In genomic region chr9:132994410-132995120, GRCh38 we compare ENCODE assay signal across 10 cellular contexts. TPM values are rescaled to one million over a fixed set of nuclear protein-coding genes. Genes with fewer than 3 reads are reported as not detected.
DNase-seq lines count a peak whose midpoint lies in the region; TF ChIP-seq lines count a peak whose summit lies in the region.
"Had no signal": no experiment of that assay in that cellular context is flagged by ENCODE, and none has a peak within 500 bp of the region (broad histone marks: within the 10 kb centered on the region; RNA-seq: fewer than 3 reads in every experiment).

No MANE protein-coding gene starts in this region.

- no peak for DNase-seq in activated naive CD8-positive, alpha-beta T cell treated with anti-CD3 and anti-CD28 coated beads for 36 hours
- DNase-seq in OCI-LY7 (ENCODE audit: low spot score), result peak; percentile 32
- peak; percentile 56 for DNase-seq in fibroblast of the aortic adventitia (ENCODE audit: low read depth)
- no peak for DNase-seq in NCI-H1092 treated with DMSO at 0.1 percent for 48 hours (lab: John Stamatoyannopoulos, UW)
- DNase-seq in A172 (ENCODE audit: low spot score), result no peak
- no peak for DNase-seq in A673 (ENCODE audit: low spot score)
- DNase-seq in kidney glomerular epithelial cell (lab: John Stamatoyannopoulos, UW), result no peak
- DNase-seq: CD8-positive, alpha-beta T cell had no signal

- no TSS peak for BruUV-seq in OCI-LY7 (replicated peaks; lab: Mats Ljungman, UMichigan)
- BruUV-seq in A673 (replicated peaks; lab: Mats Ljungman, UMichigan), result no TSS peak

- no peaks in the 10 kb centered on the region for H4K20me1 ChIP-seq in OCI-LY7 (ENCODE audit: insufficient read depth, low read length)

- TF ChIP-seq CTCF in OCI-LY7 (conservative IDR thresholded peaks at IDR 0.05; ENCODE audit: low read length) (no peak), fibroblast of the aortic adventitia (IDR thresholded peaks at IDR 0.05; ENCODE audit: insufficient read depth, low read length) (no peak), A673 (conservative IDR thresholded peaks at IDR 0.05; ENCODE audit: low read depth, low read length) (no peak)

- H3K9me3 ChIP-seq in OCI-LY7 (ENCODE audit: low read length) (no peaks in the 10 kb centered on the region), A673 (ENCODE audit: low read depth, low read length, poor library complexity, severe bottlenecking) (no peaks in the 10 kb centered on the region)

- peaks cover 7% of the 10 kb centered on the region for H3K4me1 Mint-ChIP-seq in activated naive CD8-positive, alpha-beta T cell (ENCODE audit: low read depth)
- H3K4me1 Mint-ChIP-seq in activated naive CD8-positive, alpha-beta T cell treated with anti-CD3 and anti-CD28 coated beads for 36 hours, result peaks cover 4% of the 10 kb centered on the region

- POLR2A ChIA-PET in OCI-LY7 (lab: Charles Lee) (no interaction called here), A673 (lab: Charles Lee; ENCODE audit: low non-redundant PET) (no interaction called here)

- H3K27me3 ChIP-seq in A673 (replicated peaks; ENCODE audit: insufficient read depth, low read depth, low read length, poor library complexity), result peaks cover 32% of the 10 kb centered on the region

- no peak overlapping the region for H3K27ac ChIP-seq in OCI-LY7 (ENCODE audit: low read depth, low read length, poor library complexity, severe bottlenecking)
- no peak overlapping the region for H3K27ac ChIP-seq in A673 (ENCODE audit: low read depth, low read length, poor library complexity, severe bottlenecking)

- no peaks in the 10 kb centered on the region for H3K36me3 Mint-ChIP-seq in activated naive CD8-positive, alpha-beta T cell
- H3K36me3 Mint-ChIP-seq in activated naive CD8-positive, alpha-beta T cell treated with anti-CD3 and anti-CD28 coated beads for 36 hours, result no peaks in the 10 kb centered on the region
- H3K36me3 Mint-ChIP-seq: CD8-positive, alpha-beta T cell had no signal

- no peaks in the 10 kb centered on the region for H3K36me3 ChIP-seq in OCI-LY7 (ENCODE audit: insufficient read depth, low read length)
- no peaks in the 10 kb centered on the region for H3K36me3 ChIP-seq in A673 (ENCODE audit: insufficient read depth, low read length, poor library complexity, severe bottlenecking)

- H3K9me3 Mint-ChIP-seq in activated naive CD8-positive, alpha-beta T cell (ENCODE audit: low read depth), result no peaks in the 10 kb centered on the region
- peaks cover 2% of the 10 kb centered on the region for H3K9me3 Mint-ChIP-seq in activated naive CD8-positive, alpha-beta T cell treated with anti-CD3 and anti-CD28 coated beads for 36 hours
- H3K9me3 Mint-ChIP-seq: CD8-positive, alpha-beta T cell had no signal

- peaks cover 11% of the 10 kb centered on the region for H3K27me3 Mint-ChIP-seq in activated naive CD8-positive, alpha-beta T cell
- H3K27me3 Mint-ChIP-seq in activated naive CD8-positive, alpha-beta T cell treated with anti-CD3 and anti-CD28 coated beads for 36 hours, result peaks cover 22% of the 10 kb centered on the region

- peak overlapping the region; percentile 49 for H3K4me2 ChIP-seq in OCI-LY7 (ENCODE audit: low read length)

- peak overlapping the region; percentile 11 for H3K4me3 Mint-ChIP-seq in activated naive CD8-positive, alpha-beta T cell
- H3K4me3 Mint-ChIP-seq in activated naive CD8-positive, alpha-beta T cell treated with anti-CD3 and anti-CD28 coated beads for 36 hours, result no peak overlapping the region
- H3K4me3 Mint-ChIP-seq: CD8-positive, alpha-beta T cell had no signal

- H3K27ac Mint-ChIP-seq in activated naive CD8-positive, alpha-beta T cell, result no peak overlapping the region
- no peak overlapping the region for H3K27ac Mint-ChIP-seq in activated naive CD8-positive, alpha-beta T cell treated with anti-CD3 and anti-CD28 coated beads for 36 hours
- H3K27ac Mint-ChIP-seq: CD8-positive, alpha-beta T cell had no signal

- CTCF ChIA-PET in OCI-LY7 (lab: Charles Lee; ENCODE audit: unreplicated experiment) (no interaction called here), A673 (lab: Charles Lee) (no interaction called here)

- no peaks in the 10 kb centered on the region for H3K9me2 ChIP-seq in OCI-LY7 (ENCODE audit: insufficient read depth, low read length)

- peaks cover 21% of the 10 kb centered on the region for H3K4me1 ChIP-seq in OCI-LY7 (ENCODE audit: insufficient read depth, low read length, poor library complexity, severe bottlenecking)
- no peaks in the 10 kb centered on the region for H3K4me1 ChIP-seq in A673 (ENCODE audit: insufficient read depth, low read length, poor library complexity, severe bottlenecking)

- H3K4me3 ChIP-seq in OCI-LY7 (ENCODE audit: low read depth, low read length, poor library complexity, severe bottlenecking), result peak overlapping the region; percentile 9
- H3K4me3 ChIP-seq in fibroblast of the aortic adventitia (ENCODE audit: low read depth, low read length), result no peak overlapping the region
- H3K4me3 ChIP-seq in A673 (ENCODE audit: low read depth, low read length, poor library complexity, severe bottlenecking), result no peak overlapping the region

- no peaks in the 10 kb centered on the region for H3K79me2 ChIP-seq in OCI-LY7 (ENCODE audit: insufficient read depth, low read depth, low read length)

- peak overlapping the region; percentile 18; the same call in 1 of the 2 replicates for H2AFZ ChIP-seq in OCI-LY7 (ENCODE audit: low read length)

- intact Hi-C loops in OCI-LY7 (cut with micrococcal nuclease; ENCODE audit: unreplicated experiment) (no loop called here), A673 (cut with micrococcal nuclease; ENCODE audit: unreplicated experiment) (no loop called here)

RNA-seq across cellular contexts. Expression of gene GFI1B, which starts 16.1 kb away (rescaled TPM):
- total RNA-seq in activated naive CD8-positive, alpha-beta T cell treated with anti-CD3 and anti-CD28 coated beads for 36 hours, result not detected
- 0.50 TPM in 1 of 2 replicates, not detected in the other for total RNA-seq in OCI-LY7 (2014; rRNA removed; shearing (Covaris generic))
- 3.3 and 4.9 TPM in 2 replicates for total RNA-seq in OCI-LY7 (2022)
- not detected in 2 replicates for total RNA-seq in fibroblast of the aortic adventitia (ENCODE audit: low replicate concordance)
- total RNA-seq in A172 (2014; rRNA removed; shearing (Covaris generic)), result 0.19 and 0.47 TPM in 2 replicates
- not detected in 2 replicates for total RNA-seq in A673 (2021)
- total RNA-seq: CD8-positive, alpha-beta T cell; lung microvascular endothelial cell had no signal

RNA-seq across cellular contexts. Expression of gene GTF3C5, which starts 36.2 kb away (rescaled TPM):
- total RNA-seq in activated naive CD8-positive, alpha-beta T cell treated with anti-CD3 and anti-CD28 coated beads for 36 hours, result 10 to 100 TPM; 85.4 to 90.2 TPM
- 91.9 and 97.0 TPM in 2 replicates for total RNA-seq in OCI-LY7 (2014; rRNA removed; shearing (Covaris generic))
- total RNA-seq in OCI-LY7 (2022), result 90.3 and 91.6 TPM in 2 replicates
- 20.8 and 33.9 TPM in 2 replicates for total RNA-seq in fibroblast of the aortic adventitia (ENCODE audit: low replicate concordance)
- 98.4 and 98.6 TPM in 2 replicates for total RNA-seq in A172 (2014; rRNA removed; shearing (Covaris generic))
- 98.1 and 99.9 TPM in 2 replicates for total RNA-seq in A673 (2021)

RNA-seq across cellular contexts. Expression of gene TSC1, which starts 50.1 kb away (rescaled TPM):
- 10 to 100 TPM; 23.6 to 28.5 TPM for total RNA-seq in activated naive CD8-positive, alpha-beta T cell treated with anti-CD3 and anti-CD28 coated beads for 36 hours
- total RNA-seq in OCI-LY7 (2014; rRNA removed; shearing (Covaris generic)), result 17.9 and 28.7 TPM in 2 replicates
- total RNA-seq in OCI-LY7 (2022) (66.2 and 78.7 TPM in 2 replicates), fibroblast of the aortic adventitia (ENCODE audit: low replicate concordance) (56.0 and 70.7 TPM in 2 replicates), A673 (2021) (40.9 and 42.5 TPM in 2 replicates)
- total RNA-seq in A172 (2014; rRNA removed; shearing (Covaris generic)), result 25.3 and 28.2 TPM in 2 replicates

Comparison
In these comparisons a context has a peak if more than half of its experiments do, and no peak if none do; other contexts are left out.
1. DNase-seq: peak in OCI-LY7 (single experiment) and fibroblast of the aortic adventitia (single experiment); none in activated naive CD8-positive, alpha-beta T cell treated with anti-CD3 and anti-CD28 coated beads for 36 hours (single experiment), NCI-H1092 treated with DMSO at 0.1 percent for 48 hours (single experiment), A172 (single experiment), A673 (single experiment) and kidney glomerular epithelial cell (single experiment).